Comparison of ENCODE assay signal across 21 cellular contexts in the genomic region with DNA sequence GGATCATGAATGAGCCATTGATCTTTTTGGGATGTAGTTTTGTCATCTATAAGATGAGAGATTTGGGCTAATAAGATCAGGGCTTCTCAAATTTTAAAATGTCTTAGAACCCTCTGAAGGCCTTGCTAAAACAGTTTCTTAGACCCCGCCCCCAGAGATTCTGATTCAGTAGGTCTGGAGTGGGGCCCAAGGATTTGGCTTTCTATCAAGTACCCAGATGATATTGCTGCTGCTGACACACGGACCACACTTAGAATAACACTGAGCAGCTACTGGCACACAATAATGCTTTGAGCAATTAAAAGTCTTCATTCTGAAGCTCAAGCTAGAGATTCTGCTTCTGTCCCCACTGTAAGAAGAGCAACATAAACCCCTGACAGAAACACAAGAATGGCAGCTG.
A peak's percentile ranks its signal among the peaks of the same experiment; 100 is the strongest.
DNase-seq lines count a peak whose midpoint lies in the region; ATAC-seq and TF ChIP-seq lines count a peak whose summit lies in the region.
"Had no signal": no experiment of that assay in that cellular context is flagged by ENCODE, and none has a peak within 500 bp of the region (broad histone marks: within the 10 kb centered on the region; RNA-seq: fewer than 3 reads in every experiment).

No MANE protein-coding gene starts in this region.

- intact Hi-C loops in adrenal gland (cut with DNase I): no loop called here

- no peaks in the 10 kb centered on the region for H3K9me3 ChIP-seq in adrenal gland (replicated peaks in 1 of 3)
- H3K9me3 ChIP-seq: mucosa of descending colon, suprapubic skin had no signal

- H3K36me3 ChIP-seq in adrenal gland (replicated peaks in 1 of 2): no peaks in the 10 kb centered on the region
- H3K36me3 ChIP-seq: suprapubic skin had no signal

- ATAC-seq in HG03159 (IDR thresholded peaks at IDR 0.05; ENCODE audit: unreplicated experiment): no peak
- ATAC-seq: left colon, mucosa of descending colon had no signal

- H3K4me3 ChIP-seq in adrenal gland: no peak overlapping the region
- H3K4me3 ChIP-seq in fibroblast of the aortic adventitia (ENCODE audit: low read depth, low read length): no peak overlapping the region
- H3K4me3 ChIP-seq in skeletal muscle cell (ENCODE audit: low read depth, low read length): no peak overlapping the region
- H3K4me3 ChIP-seq: mucosa of descending colon, smooth muscle cell, suprapubic skin had no signal

- peaks cover 0 to 20% of the 10 kb centered on the region in 2 donors for H3K4me1 ChIP-seq in adrenal gland (replicated peaks in 1 of 2)
- H3K4me1 ChIP-seq: parathyroid adenoma had no signal

- H3K27me3 ChIP-seq in adrenal gland: no peaks in the 10 kb centered on the region
- H3K27me3 ChIP-seq: suprapubic skin had no signal

- TF ChIP-seq POLR2A in adrenal gland (IDR thresholded peaks at IDR 0.05): no peak

- DNase-seq in GM04503 (ENCODE audit: low read depth): peak; percentile 44
- peak; percentile 57 to 78 (median 66) for DNase-seq in adrenal gland
- peak; percentile 92 for DNase-seq in fibroblast of the aortic adventitia (ENCODE audit: low read depth)
- peak; percentile 70 for DNase-seq in skeletal muscle cell (ENCODE audit: low read depth)
- no peak for DNase-seq in retina
- DNase-seq in NCI-H69 (lab: John Stamatoyannopoulos, UW): no peak
- DNase-seq in HPDE6-E6E7 (ENCODE audit: extremely low spot score): no peak
- DNase-seq: activated CD4-positive, alpha-beta T cell treated with anti-CD3 and anti-CD28 coated beads, Interleukin-2, amount 50 U/mL, for 1 hour; activated T-cell treated with anti-CD3 and anti-CD28 coated beads, Interleukin-2, amount 50 U/mL, for 1 hour; effector CD8-positive, alpha-beta T cell; GF-D8; H7; left colon; RPMI8226; stimulated activated CD4-positive, alpha-beta T cell treated with anti-CD3 and anti-CD28 coated beads, Interleukin-4, amount 100 ng/mL, for 4 hours; stimulated activated CD8-positive, alpha-beta memory T cell treated with anti-CD3 and anti-CD28 coated beads, Interleukin-4, amount 100 ng/mL, for 48 hours had no signal

- TF ChIP-seq CTCF in adrenal gland (IDR thresholded peaks at IDR 0.05) (no peak), fibroblast of the aortic adventitia (IDR thresholded peaks at IDR 0.05; ENCODE audit: insufficient read depth, low read length) (no peak)

- H3K27ac ChIP-seq in adrenal gland: peak overlapping the region in 3 of 5 donors; percentile 15 to 48 (median 44)
- H3K27ac ChIP-seq: parathyroid adenoma, suprapubic skin had no signal

- 29 to 45% (median 38%) methylated on average over 2 of the region's 2 CpGs for WGBS in adrenal gland, 4 donors

Comparison
In these comparisons a context has a peak if more than half of its experiments do, and no peak if none do; other contexts are left out.
1. DNase-seq: peak in GM04503 (single experiment), adrenal gland (7 of 7), fibroblast of the aortic adventitia (single experiment) and skeletal muscle cell (single experiment); none in retina (single experiment), NCI-H69 (single experiment) and HPDE6-E6E7 (single experiment).